13 cellular contexts compared by ENCODE assay signal in the genomic region with DNA sequence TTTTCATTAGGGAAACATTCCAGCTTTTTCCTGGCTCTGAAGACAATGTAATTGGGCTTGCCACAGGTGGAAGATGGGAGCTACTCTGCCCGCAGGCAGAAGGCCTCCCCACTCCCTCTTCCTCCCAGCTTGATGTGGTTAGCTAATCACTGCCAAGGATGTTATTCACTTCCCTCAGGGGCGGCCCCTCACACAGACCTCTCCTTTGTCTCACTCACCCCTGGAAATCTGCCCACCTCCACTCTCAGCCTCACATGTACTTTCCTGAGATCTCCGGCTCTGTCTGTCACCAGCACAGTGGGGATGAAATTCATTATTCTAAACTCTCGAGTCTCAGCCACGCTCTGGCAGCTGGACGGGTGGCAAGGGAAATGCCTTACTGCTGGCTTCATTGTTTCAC.
DNase-seq lines count a peak whose midpoint lies in the region; ATAC-seq and TF ChIP-seq lines count a peak whose summit lies in the region.
"Had no signal": no experiment of that assay in that cellular context is flagged by ENCODE, and none has a peak within 500 bp of the region (broad histone marks: within the 10 kb centered on the region; RNA-seq: fewer than 3 reads in every experiment).

No MANE protein-coding gene starts in this region.

- CTCF ChIA-PET in WTC11 (lab: Charles Lee), result interaction anchor here (1.3 kb wide), 1 partner anchor 11 kb away, joined by 3 read pairs; no protein-coding TSS in a partner anchor

- H3K36me3 Mint-ChIP-seq in nephron (ENCODE audit: low read depth) (peaks cover 8% of the 10 kb centered on the region), WTC11 (no peaks in the 10 kb centered on the region)

- TF ChIP-seq CTCF in cardiac fibroblast (IDR thresholded peaks at IDR 0.05; ENCODE audit: low read depth, low read length) (no peak), nephron (IDR thresholded peaks at IDR 0.05; ENCODE audit: unreplicated experiment in 3 of 3) (no peak), WTC11 (IDR thresholded peaks at IDR 0.05) (no peak)

- H3K4me1 Mint-ChIP-seq in nephron, result peaks cover 51% of the 10 kb centered on the region
- peaks cover 25% of the 10 kb centered on the region for H3K4me1 Mint-ChIP-seq in WTC11

- peak; percentile 97 for DNase-seq in Daoy (ENCODE audit: low read depth)
- DNase-seq in MG63, result peak; percentile 97
- peak; percentile 60 to 78 for DNase-seq in cardiac fibroblast (ENCODE audit: low read depth in 2 of 2)
- DNase-seq in WTC11 (ENCODE audit: low spot score), result no peak
- no peak for DNase-seq in left colon
- DNase-seq in RKO (ENCODE audit: low spot score), result no peak
- DNase-seq: left cardiac atrium, NCI-H1105, stomach had no signal

- H3K27ac Mint-ChIP-seq in nephron (peak overlapping the region; percentile 29 to 99 (median 86)), WTC11 (no peak overlapping the region)

- H3K27me3 ChIP-seq in MG63, result no peaks in the 10 kb centered on the region

- H3K36me3 ChIP-seq in MG63, result no peaks in the 10 kb centered on the region
- H3K36me3 ChIP-seq: stomach had no signal

- H3K4me3 Mint-ChIP-seq in nephron (peak overlapping the region in 1 of 3 experiments; percentile 21), WTC11 (no peak overlapping the region)

- POLR2A ChIA-PET in WTC11 (lab: Charles Lee), result no interaction called here

- ATAC-seq in WTC11 (no peak), left colon (no peak), GM21367 (IDR thresholded peaks at IDR 0.05; ENCODE audit: unreplicated experiment) (no peak)
- ATAC-seq: left cardiac atrium had no signal

- peaks cover 14% of the 10 kb centered on the region for H3K9me3 ChIP-seq in MG63

- intact Hi-C loops in left colon (cut with DNase I, micrococcal nuclease), result no loop called here

- H3K9me3 Mint-ChIP-seq in nephron (peaks cover 36% of the 10 kb centered on the region), WTC11 (peaks cover 17% of the 10 kb centered on the region)

- H3K27me3 Mint-ChIP-seq in nephron (ENCODE audit: low read depth) (peaks cover 4% of the 10 kb centered on the region), WTC11 (ENCODE audit: low read depth) (peaks cover 2% of the 10 kb centered on the region; the same call in 1 of the 2 replicates)

- H3K4me3 ChIP-seq in MG63, result no peak overlapping the region
- H3K4me3 ChIP-seq in cardiac fibroblast (replicated peaks in 1 of 2; ENCODE audit: low read depth in 2 of 2, low read length in 2 of 2), result no peak overlapping the region
- H3K4me3 ChIP-seq: SK-N-MC, smooth muscle cell, stomach had no signal

TF ChIP-seq in WTC11, 78 proteins besides CTCF, POLR2A, EP300 and RAD21 (continues in another document):
- TF ChIP-seq, protein P1, sequence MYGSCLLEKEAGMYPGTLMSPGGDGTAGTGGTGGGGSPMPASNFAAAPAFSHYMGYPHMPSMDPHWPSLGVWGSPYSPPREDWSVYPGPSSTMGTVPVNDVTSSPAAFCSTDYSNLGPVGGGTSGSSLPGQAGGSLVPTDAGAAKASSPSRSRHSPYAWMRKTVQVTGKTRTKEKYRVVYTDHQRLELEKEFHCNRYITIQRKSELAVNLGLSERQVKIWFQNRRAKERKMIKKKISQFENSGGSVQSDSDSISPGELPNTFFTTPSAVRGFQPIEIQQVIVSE (CRISPR knock-in tag; IDR thresholded peaks at IDR 0.05; ENCODE audit: borderline replicate concordance), result no peak
- TF ChIP-seq, protein P2, sequence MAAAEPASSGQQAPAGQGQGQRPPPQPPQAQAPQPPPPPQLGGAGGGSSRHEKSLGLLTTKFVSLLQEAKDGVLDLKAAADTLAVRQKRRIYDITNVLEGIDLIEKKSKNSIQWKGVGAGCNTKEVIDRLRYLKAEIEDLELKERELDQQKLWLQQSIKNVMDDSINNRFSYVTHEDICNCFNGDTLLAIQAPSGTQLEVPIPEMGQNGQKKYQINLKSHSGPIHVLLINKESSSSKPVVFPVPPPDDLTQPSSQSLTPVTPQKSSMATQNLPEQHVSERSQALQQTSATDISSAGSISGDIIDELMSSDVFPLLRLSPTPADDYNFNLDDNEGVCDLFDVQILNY (CRISPR knock-in tag; IDR thresholded peaks at IDR 0.05), result no peak
- TF ChIP-seq, protein P3, sequence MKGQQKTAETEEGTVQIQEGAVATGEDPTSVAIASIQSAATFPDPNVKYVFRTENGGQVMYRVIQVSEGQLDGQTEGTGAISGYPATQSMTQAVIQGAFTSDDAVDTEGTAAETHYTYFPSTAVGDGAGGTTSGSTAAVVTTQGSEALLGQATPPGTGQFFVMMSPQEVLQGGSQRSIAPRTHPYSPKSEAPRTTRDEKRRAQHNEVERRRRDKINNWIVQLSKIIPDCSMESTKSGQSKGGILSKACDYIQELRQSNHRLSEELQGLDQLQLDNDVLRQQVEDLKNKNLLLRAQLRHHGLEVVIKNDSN (CRISPR knock-in tag; IDR thresholded peaks at IDR 0.05), result no peak
- TF ChIP-seq, protein P4, sequence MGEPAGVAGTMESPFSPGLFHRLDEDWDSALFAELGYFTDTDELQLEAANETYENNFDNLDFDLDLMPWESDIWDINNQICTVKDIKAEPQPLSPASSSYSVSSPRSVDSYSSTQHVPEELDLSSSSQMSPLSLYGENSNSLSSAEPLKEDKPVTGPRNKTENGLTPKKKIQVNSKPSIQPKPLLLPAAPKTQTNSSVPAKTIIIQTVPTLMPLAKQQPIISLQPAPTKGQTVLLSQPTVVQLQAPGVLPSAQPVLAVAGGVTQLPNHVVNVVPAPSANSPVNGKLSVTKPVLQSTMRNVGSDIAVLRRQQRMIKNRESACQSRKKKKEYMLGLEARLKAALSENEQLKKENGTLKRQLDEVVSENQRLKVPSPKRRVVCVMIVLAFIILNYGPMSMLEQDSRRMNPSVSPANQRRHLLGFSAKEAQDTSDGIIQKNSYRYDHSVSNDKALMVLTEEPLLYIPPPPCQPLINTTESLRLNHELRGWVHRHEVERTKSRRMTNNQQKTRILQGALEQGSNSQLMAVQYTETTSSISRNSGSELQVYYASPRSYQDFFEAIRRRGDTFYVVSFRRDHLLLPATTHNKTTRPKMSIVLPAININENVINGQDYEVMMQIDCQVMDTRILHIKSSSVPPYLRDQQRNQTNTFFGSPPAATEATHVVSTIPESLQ (CRISPR knock-in tag; IDR thresholded peaks at IDR 0.05), result no peak
- TF ChIP-seq, protein P5, sequence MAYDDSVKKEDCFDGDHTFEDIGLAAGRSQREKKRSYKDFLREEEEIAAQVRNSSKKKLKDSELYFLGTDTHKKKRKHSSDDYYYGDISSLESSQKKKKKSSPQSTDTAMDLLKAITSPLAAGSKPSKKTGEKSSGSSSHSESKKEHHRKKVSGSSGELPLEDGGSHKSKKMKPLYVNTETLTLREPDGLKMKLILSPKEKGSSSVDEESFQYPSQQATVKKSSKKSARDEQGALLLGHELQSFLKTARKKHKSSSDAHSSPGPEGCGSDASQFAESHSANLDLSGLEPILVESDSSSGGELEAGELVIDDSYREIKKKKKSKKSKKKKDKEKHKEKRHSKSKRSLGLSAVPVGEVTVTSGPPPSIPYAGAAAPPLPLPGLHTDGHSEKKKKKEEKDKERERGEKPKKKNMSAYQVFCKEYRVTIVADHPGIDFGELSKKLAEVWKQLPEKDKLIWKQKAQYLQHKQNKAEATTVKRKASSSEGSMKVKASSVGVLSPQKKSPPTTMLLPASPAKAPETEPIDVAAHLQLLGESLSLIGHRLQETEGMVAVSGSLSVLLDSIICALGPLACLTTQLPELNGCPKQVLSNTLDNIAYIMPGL (CRISPR knock-in tag; IDR thresholded peaks at IDR 0.05), result no peak
- no peak for TF ChIP-seq NR1H2 (CRISPR knock-in tag; IDR thresholded peaks at IDR 0.05)
- TF ChIP-seq, protein P6, sequence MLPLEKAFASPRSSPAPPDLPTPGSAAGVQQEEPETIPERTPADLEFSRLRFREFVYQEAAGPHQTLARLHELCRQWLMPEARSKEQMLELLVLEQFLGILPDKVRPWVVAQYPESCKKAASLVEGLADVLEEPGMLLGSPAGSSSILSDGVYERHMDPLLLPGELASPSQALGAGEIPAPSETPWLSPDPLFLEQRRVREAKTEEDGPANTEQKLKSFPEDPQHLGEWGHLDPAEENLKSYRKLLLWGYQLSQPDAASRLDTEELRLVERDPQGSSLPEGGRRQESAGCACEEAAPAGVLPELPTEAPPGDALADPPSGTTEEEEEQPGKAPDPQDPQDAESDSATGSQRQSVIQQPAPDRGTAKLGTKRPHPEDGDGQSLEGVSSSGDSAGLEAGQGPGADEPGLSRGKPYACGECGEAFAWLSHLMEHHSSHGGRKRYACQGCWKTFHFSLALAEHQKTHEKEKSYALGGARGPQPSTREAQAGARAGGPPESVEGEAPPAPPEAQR (CRISPR knock-in tag; IDR thresholded peaks at IDR 0.05), result no peak
- TF ChIP-seq, protein P7, sequence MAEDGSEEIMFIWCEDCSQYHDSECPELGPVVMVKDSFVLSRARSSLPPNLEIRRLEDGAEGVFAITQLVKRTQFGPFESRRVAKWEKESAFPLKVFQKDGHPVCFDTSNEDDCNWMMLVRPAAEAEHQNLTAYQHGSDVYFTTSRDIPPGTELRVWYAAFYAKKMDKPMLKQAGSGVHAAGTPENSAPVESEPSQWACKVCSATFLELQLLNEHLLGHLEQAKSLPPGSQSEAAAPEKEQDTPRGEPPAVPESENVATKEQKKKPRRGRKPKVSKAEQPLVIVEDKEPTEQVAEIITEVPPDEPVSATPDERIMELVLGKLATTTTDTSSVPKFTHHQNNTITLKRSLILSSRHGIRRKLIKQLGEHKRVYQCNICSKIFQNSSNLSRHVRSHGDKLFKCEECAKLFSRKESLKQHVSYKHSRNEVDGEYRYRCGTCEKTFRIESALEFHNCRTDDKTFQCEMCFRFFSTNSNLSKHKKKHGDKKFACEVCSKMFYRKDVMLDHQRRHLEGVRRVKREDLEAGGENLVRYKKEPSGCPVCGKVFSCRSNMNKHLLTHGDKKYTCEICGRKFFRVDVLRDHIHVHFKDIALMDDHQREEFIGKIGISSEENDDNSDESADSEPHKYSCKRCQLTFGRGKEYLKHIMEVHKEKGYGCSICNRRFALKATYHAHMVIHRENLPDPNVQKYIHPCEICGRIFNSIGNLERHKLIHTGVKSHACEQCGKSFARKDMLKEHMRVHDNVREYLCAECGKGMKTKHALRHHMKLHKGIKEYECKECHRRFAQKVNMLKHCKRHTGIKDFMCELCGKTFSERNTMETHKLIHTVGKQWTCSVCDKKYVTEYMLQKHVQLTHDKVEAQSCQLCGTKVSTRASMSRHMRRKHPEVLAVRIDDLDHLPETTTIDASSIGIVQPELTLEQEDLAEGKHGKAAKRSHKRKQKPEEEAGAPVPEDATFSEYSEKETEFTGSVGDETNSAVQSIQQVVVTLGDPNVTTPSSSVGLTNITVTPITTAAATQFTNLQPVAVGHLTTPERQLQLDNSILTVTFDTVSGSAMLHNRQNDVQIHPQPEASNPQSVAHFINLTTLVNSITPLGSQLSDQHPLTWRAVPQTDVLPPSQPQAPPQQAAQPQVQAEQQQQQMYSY (CRISPR knock-in tag; IDR thresholded peaks at IDR 0.05), result no peak

Comparison
In these comparisons a context has a peak if more than half of its experiments do, and no peak if none do; other contexts are left out.
1. DNase-seq: peak in Daoy (single experiment), MG63 (single experiment) and cardiac fibroblast (2 of 2); none in WTC11 (single experiment), left colon (0 of 2) and RKO (single experiment).